Comparison of ENCODE assay signal across 1 cellular context in genomic region chr6:36479256-36479655, GRCh38.
TF ChIP-seq lines count a peak whose summit lies in the region.

No MANE protein-coding gene starts in this region.

TF ChIP-seq in GM23338, 12 proteins besides CTCF, POLR2A, EP300 and RAD21 (continued from another document):
- TF ChIP-seq ZNF462 (CRISPR knock-in tag; IDR thresholded peaks at IDR 0.05) (no peak), CREB1 (CRISPR knock-in tag; IDR thresholded peaks at IDR 0.05; ENCODE audit: low read depth) (no peak), POLR2AphosphoS5 (IDR thresholded peaks at IDR 0.05; ENCODE audit: low read depth) (no peak), ETS1 (IDR thresholded peaks at IDR 0.05) (no peak)
